Comparison of ENCODE assay signal across 9 cellular contexts in genomic region chr14:63745858-63746425, GRCh38. TPM values are rescaled to one million over a fixed set of nuclear protein-coding genes. Genes with fewer than 3 reads are reported as not detected.
DNase-seq lines count a peak whose midpoint lies in the region; ATAC-seq, FAIRE-seq and TF ChIP-seq lines count a peak whose summit lies in the region.
"Had no signal": no experiment of that assay in that cellular context is flagged by ENCODE, and none has a peak within 500 bp of the region (broad histone marks: within the 10 kb centered on the region; RNA-seq: fewer than 3 reads in every experiment).

No MANE protein-coding gene starts in this region.

- ATAC-seq in A549: peak; percentile 29 to 67; a peak in 4 of 6 replicates
- ATAC-seq in GM19395 (IDR thresholded peaks at IDR 0.05; ENCODE audit: unreplicated experiment): peak; percentile 79
- peak; percentile 69 for ATAC-seq in HG03175 (IDR thresholded peaks at IDR 0.05; ENCODE audit: unreplicated experiment)
- peak; percentile 74 for ATAC-seq in activated CD8-positive, alpha-beta T cell treated with anti-CD3 and anti-CD28 coated beads for 36 hours
- no peak for ATAC-seq in omental fat pad (ENCODE audit: low FRiP score)
- no peak for ATAC-seq in psoas muscle
- ATAC-seq: heart left ventricle had no signal

- H3K27ac ChIP-seq in A549: no peak overlapping the region
- H3K27ac ChIP-seq in psoas muscle: no peak overlapping the region
- H3K27ac ChIP-seq: heart left ventricle had no signal

- intact Hi-C loops in activated CD8-positive, alpha-beta T cell treated with anti-CD3 and anti-CD28 coated beads for 36 hours (cut with micrococcal nuclease): no loop called here
- intact Hi-C loops in psoas muscle (cut with DNase I): no loop called here

- H3K4me1 ChIP-seq in A549: peaks cover 9% of the 10 kb centered on the region; the same call in 2 of the 3 replicates
- no peaks in the 10 kb centered on the region for H3K4me1 ChIP-seq in psoas muscle

- FAIRE-seq in A549 (lab: Jason Lieb, UNC): no peak

- 22% methylated on average over 4 of the region's 4 CpGs for WGBS in A549 (ENCODE audit: missing lambda C conversion rate)
- 33 to 48% (median 40%) methylated on average over 4 of the region's 4 CpGs for whole genome bisulfite sequencing in psoas muscle, 3 donors

- H3K36me3 ChIP-seq in psoas muscle (ENCODE audit: insufficient read depth in 1 of 2, low read depth in 1 of 2): no peaks in the 10 kb centered on the region
- H3K36me3 ChIP-seq: heart left ventricle had no signal

- no peak for TF ChIP-seq POLR2A in A549 (IDR thresholded peaks at IDR 0.05; ENCODE audit: low read length)

- H3K4me3 ChIP-seq in A549 (no peak overlapping the region), psoas muscle (no peak overlapping the region)
- H3K4me3 ChIP-seq: heart left ventricle had no signal

- CTCF ChIA-PET in A549 (lab: Yijun Ruan, JAX): interaction anchor here (0.5 to 0.9 kb wide), 2 partner anchors 9 to 253 kb away, joined by 3 read pairs; no protein-coding TSS in a partner anchor
- CTCF ChIA-PET in activated CD8-positive, alpha-beta T cell treated with anti-CD3 and anti-CD28 coated beads for 36 hours (lab: Charles Lee): no interaction called here

- DNase-seq in A549 (ENCODE audit: low read depth in 1 of 2, low spot score in 1 of 2) (no peak), NCI-H82 (lab: John Stamatoyannopoulos, UW) (no peak), omental fat pad (ENCODE audit: low spot score) (no peak), psoas muscle (no peak), GM03348 (ENCODE audit: low spot score) (no peak)
- DNase-seq in activated CD8-positive, alpha-beta T cell treated with anti-CD3 and anti-CD28 coated beads for 36 hours: peak; percentile 46

- H3K9me3 Mint-ChIP-seq in activated CD8-positive, alpha-beta T cell treated with anti-CD3 and anti-CD28 coated beads for 36 hours: no peaks in the 10 kb centered on the region

- TF ChIP-seq CTCF in A549 (IDR thresholded peaks at IDR 0.05) (no peak), omental fat pad (IDR thresholded peaks at IDR 0.05) (no peak), psoas muscle (IDR thresholded peaks at IDR 0.05) (no peak)
- no peak for TF ChIP-seq CTCF in activated CD8-positive, alpha-beta T cell treated with anti-CD3 and anti-CD28 coated beads for 36 hours (IDR thresholded peaks at IDR 0.05)

- H3K9me3 ChIP-seq in A549 (no peaks in the 10 kb centered on the region), psoas muscle (no peaks in the 10 kb centered on the region)
- H3K9me3 ChIP-seq: heart left ventricle had no signal

- TF ChIP-seq RAD21 in A549 (conservative IDR thresholded peaks at IDR 0.05 in 1 of 2, IDR thresholded peaks at IDR 0.05 in 1 of 2): no peak

- H3K27me3 Mint-ChIP-seq in activated CD8-positive, alpha-beta T cell treated with anti-CD3 and anti-CD28 coated beads for 36 hours: no peaks in the 10 kb centered on the region

- H3K4me2 ChIP-seq in A549: peak overlapping the region; percentile 38; the same call in 2 of the 3 replicates

- peaks cover 7% of the 10 kb centered on the region for H3K4me1 Mint-ChIP-seq in activated CD8-positive, alpha-beta T cell treated with anti-CD3 and anti-CD28 coated beads for 36 hours (ENCODE audit: low read depth)

- H3K27ac Mint-ChIP-seq in activated CD8-positive, alpha-beta T cell treated with anti-CD3 and anti-CD28 coated beads for 36 hours: no peak overlapping the region

- TF ChIP-seq EP300 in A549 (IDR thresholded peaks at IDR 0.05): no peak

- POLR2A ChIA-PET in A549 (lab: Yijun Ruan, JAX): no interaction called here
- POLR2A ChIA-PET in activated CD8-positive, alpha-beta T cell treated with anti-CD3 and anti-CD28 coated beads for 36 hours (lab: Charles Lee): no interaction called here

- no peaks in the 10 kb centered on the region for H3K27me3 ChIP-seq in psoas muscle (ENCODE audit: insufficient read depth in 3 of 3, low read length in 2 of 3)
- H3K27me3 ChIP-seq: heart left ventricle had no signal

- no peak overlapping the region for H3K4me3 Mint-ChIP-seq in activated CD8-positive, alpha-beta T cell treated with anti-CD3 and anti-CD28 coated beads for 36 hours

- no peaks in the 10 kb centered on the region for H3K36me3 Mint-ChIP-seq in activated CD8-positive, alpha-beta T cell treated with anti-CD3 and anti-CD28 coated beads for 36 hours (ENCODE audit: low read depth)

TF ChIP-seq in A549, 52 proteins besides CTCF, POLR2A, EP300 and RAD21:
- TF ChIP-seq CHD2 (IDR thresholded peaks at IDR 0.05; ENCODE audit: low read length, partially characterized antibody) (no peak), USF2 (IDR thresholded peaks at IDR 0.05) (peak; percentile 28; the same call in 1 of the 2 replicates)

RNA-seq across cellular contexts. Expression of gene SGPP1, which starts 18.1 kb away (rescaled TPM):
- polyA plus RNA-seq in A549 (2011; rRNA removed) (18.9 and 28.2 TPM in 2 replicates), A549 (2017; fragmentation: RNase III; extraction: RNeasy Plus Mini Kit Qiagen cat#74134 plus additional on column Dnase treatment) (14.2 to 16.1 TPM (median 14.9 TPM) in 3 replicates), psoas muscle (1 to 10 TPM; 3.1 to 3.7 (median 3.3) TPM)
- polyA plus RNA-seq in A549 (2012; cell fraction: cytosol; rRNA removed): 7.8 and 10.6 TPM in 2 replicates
- polyA plus RNA-seq in A549 (2012; cell fraction: nucleus; rRNA removed): 8.7 and 9.5 TPM in 2 replicates
- 7.1 and 8.6 TPM in 2 replicates for polyA minus RNA-seq in A549 (2011; rRNA and poly(A)+ RNA removed)
- total RNA-seq in activated CD8-positive, alpha-beta T cell treated with anti-CD3 and anti-CD28 coated beads for 36 hours: 10 to 100 TPM; 10.5 to 10.9 TPM
- total RNA-seq in omental fat pad (10 to 100 TPM; 18.9 to 23.5 (median 21.1) TPM), psoas muscle (1 to 10 TPM; 4.7 to 7.6 (median 4.9) TPM)

Comparison
In these comparisons a context has a peak if more than half of its experiments do, and no peak if none do; other contexts are left out.
1. ATAC-seq: peak in A549 (2 of 2), GM19395 (single experiment), HG03175 (single experiment) and activated CD8-positive, alpha-beta T cell treated with anti-CD3 and anti-CD28 coated beads for 36 hours (single experiment); none in omental fat pad (single experiment) and psoas muscle (0 of 4).